ENCODE assay signal across 23 cellular contexts in genomic region chr20:19742974-19743649, GRCh38. TPM values are rescaled to one million over a fixed set of nuclear protein-coding genes. Genes with fewer than 3 reads are reported as not detected.
DNase-seq lines count a peak whose midpoint lies in the region; ATAC-seq, FAIRE-seq and TF ChIP-seq lines count a peak whose summit lies in the region.
"Had no signal": no experiment of that assay in that cellular context is flagged by ENCODE, and none has a peak within 500 bp of the region (broad histone marks: within the 10 kb centered on the region; RNA-seq: fewer than 3 reads in every experiment).

No MANE protein-coding gene starts in this region.

- H3K9me3 ChIP-seq in K562 (replicated peaks; ENCODE audit: control insufficient read depth, insufficient read depth, low read depth, low read length) (no peaks in the 10 kb centered on the region), gastrocnemius medialis (peaks cover 0 to 5% (median 0%) of the 10 kb centered on the region in 3 donors)

- peaks cover 0 to 5% (median 2%) of the 10 kb centered on the region in 3 donors for H3K27me3 Mint-ChIP-seq in CD14-positive monocyte (ENCODE audit: low read depth in 3 of 3)
- H3K27me3 Mint-ChIP-seq: dendritic cell treated with granulocyte-macrophage colony-stimulating factor and Interleukin-4, amounts not matched to agents 40 ng/mL and 50 ng/mL, for 4 days had no signal

- no peaks in the 10 kb centered on the region for H4K20me1 ChIP-seq in K562 (replicated peaks; ENCODE audit: control insufficient read depth, insufficient read depth, low read length)

- H3K27me3 ChIP-seq in K562 (ENCODE audit: control insufficient read depth in 2 of 2, insufficient read depth in 2 of 2, low read length in 2 of 2), result no peaks in the 10 kb centered on the region
- no peaks in the 10 kb centered on the region for H3K27me3 ChIP-seq in gastrocnemius medialis
- H3K27me3 ChIP-seq: heart left ventricle had no signal

- H3K4me3 Mint-ChIP-seq in CD14-positive monocyte, result peak overlapping the region; percentile 5 to 76
- H3K4me3 Mint-ChIP-seq: activated T-helper 1 cell treated with anti-CD3 and anti-CD28 coated beads, Interleukin-12 subunit alpha, Interleukin-12 subunit beta, Interleukin-2, Interleukin-4 antibody, amounts not matched to agents 30 ng/mL and 10 ng/mL and 1 ng/mL, durations not matched to agents 14 hours and 24 hours and 36 hours; dendritic cell treated with granulocyte-macrophage colony-stimulating factor and Interleukin-4, amounts not matched to agents 40 ng/mL and 50 ng/mL, for 4 days; natural killer cell treated with Interleukin-12 subunit alpha and Interleukin-12 subunit beta and Interleukin-15 and Interleukin-18, amount 100 ng/mL, for 72 hours; T-cell had no signal

- H3K36me3 ChIP-seq in K562 (ENCODE audit: control insufficient read depth, insufficient read depth, low read length) (no peaks in the 10 kb centered on the region), gastrocnemius medialis (no peaks in the 10 kb centered on the region)
- H3K36me3 ChIP-seq: heart left ventricle had no signal

- H3K9ac ChIP-seq in K562 (ENCODE audit: insufficient read depth in 1 of 2, low read depth in 2 of 2, low read length in 2 of 2), result no peak overlapping the region

- peaks cover 0 to 4% of the 10 kb centered on the region in 2 donors for H3K36me3 Mint-ChIP-seq in CD14-positive monocyte
- H3K36me3 Mint-ChIP-seq: CD8-positive, alpha-beta memory T cell; natural killer cell treated with Interleukin-12 subunit alpha and Interleukin-12 subunit beta and Interleukin-15 and Interleukin-18, amount 100 ng/mL, for 72 hours; T-cell had no signal

- H3K4me1 ChIP-seq in K562 (replicated peaks in 1 of 2; ENCODE audit: control insufficient read depth in 2 of 2, insufficient read depth in 2 of 2, low read length in 2 of 2), result no peaks in the 10 kb centered on the region
- peaks cover 4 to 16% of the 10 kb centered on the region in 2 donors for H3K4me1 ChIP-seq in gastrocnemius medialis

- WGBS in K562 (ENCODE audit: insufficient coverage, low coverage, missing lambda C conversion rate), result 0% methylated on average over 7 of the region's 9 CpGs

- no peak overlapping the region for H3K4me2 ChIP-seq in K562 (ENCODE audit: insufficient read depth, low read length)

- FAIRE-seq in K562 (lab: Jason Lieb, UNC) (no peak), HTR-8/SVneo (lab: Jason Lieb, UNC) (no peak)

- H3K27ac Mint-ChIP-seq in CD14-positive monocyte, result peak overlapping the region; percentile 88 to 97 (median 94)
- H3K27ac Mint-ChIP-seq: activated T-helper 1 cell treated with anti-CD3 and anti-CD28 coated beads, Interleukin-12 subunit alpha, Interleukin-12 subunit beta, Interleukin-2, Interleukin-4 antibody, amounts not matched to agents 30 ng/mL and 10 ng/mL and 1 ng/mL, durations not matched to agents 14 hours and 24 hours and 36 hours; CD8-positive, alpha-beta memory T cell; dendritic cell treated with granulocyte-macrophage colony-stimulating factor and Interleukin-4, amounts not matched to agents 40 ng/mL and 50 ng/mL, for 4 days; natural killer cell treated with Interleukin-12 subunit alpha and Interleukin-12 subunit beta and Interleukin-15 and Interleukin-18, amount 100 ng/mL, for 72 hours; T-cell had no signal

- ATAC-seq in K562 (no peak), gastrocnemius medialis (peak; percentile 96 to 98)
- ATAC-seq: sciatic nerve, T-cell had no signal

- in situ Hi-C loops in K562 (cut with MboI) (no loop called here), gastrocnemius medialis (cut with MboI; ENCODE audit: low sequenced_read_pairs in 4 of 4) (no loop called here)

- no peaks in the 10 kb centered on the region for H3K9me1 ChIP-seq in K562 (ENCODE audit: control insufficient read depth, insufficient read depth, low read length)

- POLR2A ChIA-PET in K562 (lab: Yijun Ruan, JAX), result no interaction called here

- TF ChIP-seq EP300 in K562 (IDR thresholded peaks at IDR 0.05; ENCODE audit: low read length), result no peak

- H3K4me3 ChIP-seq in NB4 (ENCODE audit: low read depth, low read length), result no peak overlapping the region
- H3K4me3 ChIP-seq in K562, result no peak overlapping the region
- H3K4me3 ChIP-seq in gastrocnemius medialis, result no peak overlapping the region
- H3K4me3 ChIP-seq: heart left ventricle had no signal

- H3K9me3 Mint-ChIP-seq in CD14-positive monocyte, result peaks cover 2 to 10% (median 8%) of the 10 kb centered on the region in 7 donors

- no TSS peak for BruUV-seq in K562 (replicated peaks; lab: Mats Ljungman, UMichigan)

- TF ChIP-seq CTCF in CD14-positive monocyte (IDR thresholded peaks at IDR 0.05) (no peak), NB4 (IDR thresholded peaks at IDR 0.05; ENCODE audit: low read depth, low read length) (no peak), K562 (IDR thresholded peaks at IDR 0.05 in 2 of 3, conservative IDR thresholded peaks at IDR 0.05 in 1 of 3; ENCODE audit: insufficient read depth in 2 of 3, low read depth in 1 of 3, low read length in 3 of 3) (no peak), gastrocnemius medialis (IDR thresholded peaks at IDR 0.05 in 4 of 5, conservative IDR thresholded peaks at IDR 0.05 in 1 of 5) (no peak)

- peaks cover 23% of the 10 kb centered on the region for H3K4me1 Mint-ChIP-seq in CD14-positive monocyte
- H3K4me1 Mint-ChIP-seq: CD8-positive, alpha-beta memory T cell; T-cell had no signal

- H3K27ac ChIP-seq in K562 (ENCODE audit: extremely low read depth, low read depth, low read length) (no peak overlapping the region), gastrocnemius medialis (peak overlapping the region; percentile 15 to 68 (median 48))
- H3K27ac ChIP-seq: heart left ventricle had no signal

- H2AFZ ChIP-seq in K562 (ENCODE audit: low read depth, low read length), result no peak overlapping the region

- DNase-seq in CD14-positive monocyte (ENCODE audit: low spot score) (peak; percentile 79), NB4 (ENCODE audit: low read depth) (peak; percentile 92), K562 (ENCODE audit: extremely low read depth in 1 of 4, low spot score in 3 of 4) (no peak), gastrocnemius medialis (peak; percentile 56 to 62), NCI-H146 treated with DMSO at 0.1 percent for 48 hours (lab: John Stamatoyannopoulos, UW; ENCODE audit: unreplicated experiment) (no peak), HTR-8/SVneo (ENCODE audit: insufficient read length, low spot score) (no peak), NCI-H226 (no peak)
- DNase-seq: activated CD4-positive, alpha-beta T cell treated with anti-CD3 and anti-CD28 coated beads for 4 hours; activated naive CD4-positive, alpha-beta T cell treated with anti-CD3 and anti-CD28 coated beads, Interleukin-2, amount 50 U/mL, for 16 hours; CD8-positive, alpha-beta memory T cell; DMS53; GDM1; heart left ventricle; midbrain; NCI-H1417 treated with DMSO at 0.1 percent for 48 hours; NCI-H2171; Right ventricle myocardium superior; stimulated activated CD4-positive, alpha-beta T cell treated with anti-CD3 and anti-CD28 coated beads, Interleukin-15, amount 100 ng/mL, for 24 hours; T-cell had no signal

- intact Hi-C loops in CD14-positive monocyte (cut with micrococcal nuclease), result no loop called here
- intact Hi-C loops in K562 (cut with micrococcal nuclease), result no loop called here
- intact Hi-C loops in gastrocnemius medialis (cut with DNase I; ENCODE audit: low total_unique reads), result no loop called here

- H3K79me2 ChIP-seq in K562 (ENCODE audit: control insufficient read depth, insufficient read depth, low read length), result no peaks in the 10 kb centered on the region

- TF ChIP-seq POLR2A in NB4 (IDR thresholded peaks at IDR 0.05; ENCODE audit: extremely low read depth, insufficient read length) (no peak), K562 (conservative IDR thresholded peaks at IDR 0.05) (no peak), gastrocnemius medialis (IDR thresholded peaks at IDR 0.05) (no peak)

- no peak for TF ChIP-seq RAD21 in K562 (CRISPR knock-in tag; conservative IDR thresholded peaks at IDR 0.05 in 1 of 2, IDR thresholded peaks at IDR 0.05 in 1 of 2)

- CTCF ChIA-PET in K562 (lab: Yijun Ruan, JAX; ENCODE audit: low intra/inter-chr PET ratio), result no interaction called here

TF ChIP-seq in K562, 482 proteins besides CTCF, POLR2A, EP300 and RAD21:
- TF ChIP-seq CEBPG (CRISPR knock-in tag; IDR thresholded peaks at IDR 0.05) (no peak), CEBPG (tag; conservative IDR thresholded peaks at IDR 0.05 in 1 of 2, IDR thresholded peaks at IDR 0.05 in 1 of 2) (peak; percentile 33 to 53; a peak in 2 of 4 replicates), TCF3 (CRISPR knock-in tag; IDR thresholded peaks at IDR 0.05) (no peak)
TF ChIP-seq in K562: peak in this region for 1.

RNA-seq across cellular contexts. Expression of gene RIN2, which starts 14.9 kb away (rescaled TPM):
- polyA plus RNA-seq in CD14-positive monocyte (10 to 100 TPM in 1 of 2 donors, 1 to 10 TPM in 1; 5.6 to 15.4 TPM), K562 (2011; rRNA removed) (not detected in 2 replicates), K562 (2014; fragmentation: Illumina TruSeq; extraction: Trizol) (not detected in 2 replicates), K562 (2014; fragmentation: Nextera tagmentation; extraction: Ambion mirVana) (not detected), K562 (2014; rRNA removed) (not detected in 2 replicates)
- total RNA-seq in K562 (2011; cell fraction: chromatin; rRNA removed; ENCODE audit: low replicate concordance), result not detected in 2 replicates
- not detected in 2 replicates for total RNA-seq in K562 (2011; cell fraction: nucleolus; rRNA removed)
- not detected in 2 replicates for total RNA-seq in K562 (2011; cell fraction: nucleoplasm; rRNA removed)
- total RNA-seq in K562 (2014; rRNA removed) (not detected in 2 replicates), K562 (2014; rRNA removed; fragmentation: Illumina TruSeq; extraction: Trizol) (not detected in 2 replicates), K562 (2015; rRNA removed; fragmentation: Illumina TruSeq; extraction: Trizol) (not detected in 2 replicates), K562 (2021) (0.09 TPM in 2 replicates), gastrocnemius medialis (10 to 100 TPM; 17.9 to 30.9 (median 22.6) TPM)
- not detected in 2 replicates for polyA plus RNA-seq in K562 (2011; cell fraction: cytosol; rRNA removed)
- not detected in 2 replicates for polyA plus RNA-seq in K562 (2011; cell fraction: nucleus; rRNA removed)
- polyA plus RNA-seq in K562 (2012), result not detected in 2 replicates
- polyA minus RNA-seq in K562 (2011; rRNA and poly(A)+ RNA removed), result not detected in 2 replicates
- polyA minus RNA-seq in K562 (2011; cell fraction: cytosol; rRNA and poly(A)+ RNA removed), result not detected in 2 replicates
- not detected in 2 replicates for polyA minus RNA-seq in K562 (2011; cell fraction: nucleus; rRNA and poly(A)+ RNA removed)
- total RNA-seq: activated T-helper 1 cell treated with anti-CD3 and anti-CD28 coated beads, Interleukin-12 subunit alpha, Interleukin-12 subunit beta, Interleukin-2, Interleukin-4 antibody, amounts not matched to agents 30 ng/mL and 10 ng/mL and 1 ng/mL, durations not matched to agents 14 hours and 24 hours and 36 hours; natural killer cell treated with Interleukin-12 subunit alpha and Interleukin-12 subunit beta and Interleukin-15 and Interleukin-18, amount 100 ng/mL, for 72 hours had no signal
- polyA plus RNA-seq: CD8-positive, alpha-beta memory T cell had no signal

Comparison
In these comparisons a context has a peak if more than half of its experiments do, and no peak if none do; other contexts are left out.
1. DNase-seq: peak in CD14-positive monocyte (single experiment), NB4 (single experiment) and gastrocnemius medialis (2 of 2); none in K562 (0 of 4), NCI-H146 treated with DMSO at 0.1 percent for 48 hours (single experiment), HTR-8/SVneo (single experiment) and NCI-H226 (single experiment).
2. RNA of gene RIN2, which starts 14.9 kb away (total RNA-seq): 17.9 to 30.9 TPM in gastrocnemius medialis; 0.09 TPM in K562; every median in the first group is over 10 times any median in the second.